13 cellular contexts compared by ENCODE assay signal in the genomic region with DNA sequence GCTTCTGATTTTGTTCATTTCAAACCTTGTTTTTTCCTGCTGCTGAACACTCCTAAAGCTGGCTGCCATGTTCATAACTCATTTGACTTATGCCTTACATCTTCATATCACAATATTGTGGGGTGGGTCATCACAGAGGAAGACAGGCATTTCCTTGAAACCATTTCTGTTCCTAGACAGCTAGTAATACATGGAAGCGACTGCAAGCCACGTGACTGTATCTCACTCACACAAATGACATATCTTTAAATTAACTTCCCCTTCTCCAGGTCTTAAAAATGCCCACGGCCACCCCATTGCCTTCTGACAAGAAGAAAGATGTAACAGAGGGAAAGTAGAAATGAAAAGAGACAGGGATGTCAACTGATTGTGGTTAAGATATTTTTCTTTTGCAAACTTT.
"Had no signal": no experiment of that assay in that cellular context is flagged by ENCODE, and none has a peak within 500 bp of the region (broad histone marks: within the 10 kb centered on the region; RNA-seq: fewer than 3 reads in every experiment).

No MANE protein-coding gene starts in this region.

- DNase-seq: activated naive CD4-positive, alpha-beta T cell treated with anti-CD3 and anti-CD28 coated beads for 36 hours; activated naive CD8-positive, alpha-beta T cell treated with anti-CD3 and anti-CD28 coated beads, Interleukin-2, amount 50 U/mL, for 24 hours; aorta; cortex of kidney; effector memory CD4-positive, alpha-beta T cell; foreskin keratinocyte; glutamatergic neuron; left ventricle myocardium inferior; naive thymus-derived CD8-positive, alpha-beta T cell; stimulated activated CD4-positive, alpha-beta T cell treated with anti-CD3 and anti-CD28 coated beads, Interleukin-2, amount 100 ng/mL, for 48 hours; stimulated activated naive B cell treated with anti-CD40 and anti-IgM and Interleukin-4, amounts not matched to agents 10 μg/mL and 1 μg/mL and 100 μg/mL, for 72 hours; uterus had no signal

- ATAC-seq: activated CD4-positive, CD25-positive, alpha-beta regulatory T cell treated with anti-CD3 and anti-CD28 coated beads, Interleukin-2, amount 50 U/mL, for 24 hours; activated naive CD8-positive, alpha-beta T cell treated with anti-CD3 and anti-CD28 coated beads, Interleukin-2, amount 50 U/mL, for 24 hours; foreskin keratinocyte; naive thymus-derived CD8-positive, alpha-beta T cell; stimulated activated naive B cell treated with anti-CD40 and anti-IgM and Interleukin-4, amounts not matched to agents 10 μg/mL and 1 μg/mL and 100 μg/mL, for 72 hours had no signal
